In the genomic region with DNA sequence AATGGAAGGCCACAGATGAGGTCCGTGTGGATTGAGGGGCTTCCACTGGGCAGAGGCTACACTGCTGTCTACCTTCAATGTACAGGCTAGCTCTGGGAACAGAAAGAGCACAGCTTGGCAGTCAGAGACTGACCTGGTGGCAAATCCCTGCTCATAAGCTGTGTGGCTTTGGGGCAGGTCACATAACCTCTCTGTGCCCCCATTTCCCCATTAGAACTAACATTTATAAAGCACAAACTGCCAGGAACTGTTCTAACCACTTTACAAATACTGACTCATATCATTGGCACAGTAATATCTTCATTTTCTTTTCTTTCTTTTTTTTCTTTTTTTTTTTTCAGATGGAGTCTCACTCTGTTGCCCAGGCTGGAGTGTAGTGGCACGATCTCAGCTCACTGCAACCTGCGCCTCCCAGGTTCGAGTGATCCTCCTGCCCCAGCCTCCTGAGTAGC, we compare ENCODE assay signal across 12 cellular contexts. TPM values are rescaled to one million over a fixed set of nuclear protein-coding genes. Genes with fewer than 3 reads are reported as not detected.
DNase-seq lines count a peak whose midpoint lies in the region; ATAC-seq lines count a peak whose summit lies in the region.
"Had no signal": no experiment of that assay in that cellular context is flagged by ENCODE, and none has a peak within 500 bp of the region (broad histone marks: within the 10 kb centered on the region; RNA-seq: fewer than 3 reads in every experiment).

No MANE protein-coding gene starts in this region.

- H3K27me3 ChIP-seq in MG63, result no peaks in the 10 kb centered on the region

- H3K9me3 ChIP-seq in MG63, result no peaks in the 10 kb centered on the region
- H3K9me3 ChIP-seq: body of pancreas, heart right ventricle, left ventricle myocardium inferior, thyroid gland had no signal

- DNase-seq in ELR (ENCODE audit: low read depth) (peak; percentile 39), MG63 (no peak), epithelial cell of prostate (ENCODE audit: low read depth, low spot score) (no peak), DMS53 (lab: John Stamatoyannopoulos, UW) (no peak)
- DNase-seq: body of pancreas; effector memory CD8-positive, alpha-beta T cell; heart right ventricle; left ventricle myocardium inferior; MM.1S; thyroid gland had no signal

- peak overlapping the region; percentile 98 for H3K4me3 ChIP-seq in MG63
- H3K4me3 ChIP-seq: body of pancreas, heart right ventricle, left ventricle myocardium inferior, smooth muscle cell, thyroid gland had no signal

- peaks cover 70% of the 10 kb centered on the region for H3K36me3 ChIP-seq in MG63
- H3K36me3 ChIP-seq: left ventricle myocardium inferior, thyroid gland had no signal

- H3K27ac ChIP-seq in epithelial cell of prostate, result peak overlapping the region; percentile 100
- H3K27ac ChIP-seq: body of pancreas, heart right ventricle, left ventricle myocardium inferior, thyroid gland had no signal

- no peak for ATAC-seq in HG02571 (IDR thresholded peaks at IDR 0.05; ENCODE audit: unreplicated experiment)
- ATAC-seq: body of pancreas; effector memory CD8-positive, alpha-beta T cell; heart right ventricle had no signal

RNA-seq across cellular contexts. Expression of a gene that starts 3.1 kb away (rescaled TPM):
- total RNA-seq in MG63 (2014; rRNA removed; shearing (Covaris generic); ENCODE audit: low replicate concordance), result 37.3 and 54.7 TPM in 2 replicates

RNA-seq across cellular contexts. Expression of a gene that starts 6.6 kb away (rescaled TPM):
- 99.6 and 131 TPM in 2 replicates for total RNA-seq in MG63 (2014; rRNA removed; shearing (Covaris generic); ENCODE audit: low replicate concordance)

RNA-seq across cellular contexts. Expression of a gene that starts 8.8 kb away (rescaled TPM):
- total RNA-seq in MG63 (2014; rRNA removed; shearing (Covaris generic); ENCODE audit: low replicate concordance), result 105 and 106 TPM in 2 replicates

RNA-seq across cellular contexts. Expression of a gene that starts 17.4 kb away (rescaled TPM):
- total RNA-seq in MG63 (2014; rRNA removed; shearing (Covaris generic); ENCODE audit: low replicate concordance), result not detected in 2 replicates
- total RNA-seq: smooth muscle cell had no signal

RNA-seq across cellular contexts. Expression of a gene that starts 21.8 kb away (rescaled TPM):
- 22.0 and 46.6 TPM in 2 replicates for total RNA-seq in MG63 (2014; rRNA removed; shearing (Covaris generic); ENCODE audit: low replicate concordance)
